Comparison of ENCODE assay signal across 8 cellular contexts in the genomic region with DNA sequence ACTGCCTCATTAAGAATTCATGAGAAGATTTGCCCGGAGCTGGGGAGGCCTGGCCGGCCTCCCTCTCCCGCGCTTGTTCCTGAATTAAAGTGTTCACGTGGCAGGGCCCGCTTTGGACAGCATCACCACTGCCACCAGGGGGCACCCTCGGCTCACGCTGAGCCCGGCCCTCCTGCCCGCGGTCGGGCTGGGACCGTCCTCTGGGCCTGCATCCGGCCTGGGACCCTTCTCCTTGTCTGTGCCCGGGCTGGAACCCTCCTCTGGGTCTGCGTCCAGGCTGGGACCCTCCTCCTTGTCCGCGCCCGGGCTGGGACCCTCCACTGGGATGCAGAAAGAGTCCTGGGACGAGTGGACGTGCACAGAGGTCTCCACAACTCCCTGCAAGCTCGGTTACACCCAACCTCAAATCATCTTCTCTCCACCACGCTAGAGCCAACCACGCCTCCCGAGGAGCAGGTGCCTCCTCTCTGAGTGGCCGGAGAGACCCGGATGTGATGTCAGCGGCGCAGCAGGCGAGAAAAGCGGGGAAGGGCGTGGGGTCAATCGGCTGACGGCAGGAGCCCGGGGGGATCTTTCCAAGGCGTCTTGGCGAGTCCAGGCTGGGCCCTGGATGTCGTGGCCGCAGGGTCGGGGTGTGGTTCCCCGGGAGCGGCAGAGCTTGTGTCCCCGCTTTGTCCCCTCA. TPM values are rescaled to one million over a fixed set of nuclear protein-coding genes. Genes with fewer than 3 reads are reported as not detected.
DNase-seq lines count a peak whose midpoint lies in the region; ATAC-seq and TF ChIP-seq lines count a peak whose summit lies in the region.

No MANE protein-coding gene starts in this region.

- in situ Hi-C loops in SK-MEL-5 (cut with HindIII; ENCODE audit: low pct_unique_long_range_greater_than_20kb, low sequenced_read_pairs), result no loop called here

- no peak overlapping the region for H3K4me2 ChIP-seq in smooth muscle cell

- DNase-seq in DMS153 treated with DMSO at 0.1 percent for 48 hours (lab: John Stamatoyannopoulos, UW; ENCODE audit: unreplicated experiment) (peak; percentile 66), SK-MEL-5 (ENCODE audit: low read depth, low spot score) (peak; percentile 58), right cardiac atrium (peak; percentile 72 to 92 (median 89)), smooth muscle cell (lab: John Stamatoyannopoulos, UW; ENCODE audit: unreplicated experiment) (peak; percentile 20), NK-92 (lab: John Stamatoyannopoulos, UW; ENCODE audit: unreplicated experiment) (no peak), cerebellar nuclear complex (lab: John Stamatoyannopoulos, UW) (no peak)
- peak; percentile 48 for DNase-seq in activated naive CD4-positive, alpha-beta T cell treated with Interleukin-2 at 50 U/mL for 16 hours

- no peak overlapping the region for H3K4me3 ChIP-seq in right cardiac atrium (ENCODE audit: low read length)
- H3K4me3 ChIP-seq in smooth muscle cell, result no peak overlapping the region

- H3K9me3 ChIP-seq in right cardiac atrium (ENCODE audit: control insufficient read depth, low read length) (no peaks in the 10 kb centered on the region), smooth muscle cell (replicated peaks; ENCODE audit: low read depth) (no peaks in the 10 kb centered on the region)

- TF ChIP-seq CTCF in smooth muscle cell (IDR thresholded peaks at IDR 0.05; ENCODE audit: borderline replicate concordance, insufficient read depth, poor library complexity, severe bottlenecking), result peak; percentile 92

- no peaks in the 10 kb centered on the region for H3K36me3 ChIP-seq in smooth muscle cell (ENCODE audit: low read depth)

- ATAC-seq in HG03432 (IDR thresholded peaks at IDR 0.05; ENCODE audit: unreplicated experiment) (peak; percentile 61), right cardiac atrium (peak; percentile 82 to 85)

- H4K20me1 ChIP-seq in smooth muscle cell (ENCODE audit: low read depth), result no peaks in the 10 kb centered on the region

- H2AFZ ChIP-seq in smooth muscle cell (ENCODE audit: low read depth), result peak overlapping the region; percentile 65

- H3K27ac ChIP-seq in right cardiac atrium (ENCODE audit: low read length), result no peak overlapping the region
- H3K27ac ChIP-seq in smooth muscle cell (ENCODE audit: low read depth), result no peak overlapping the region

- H3F3A ChIP-seq in smooth muscle cell (ENCODE audit: low read depth), result no peaks in the 10 kb centered on the region

- H3K4me1 ChIP-seq in right cardiac atrium (ENCODE audit: control insufficient read depth, insufficient read depth, low read length) (no peaks in the 10 kb centered on the region), smooth muscle cell (ENCODE audit: low read depth) (no peaks in the 10 kb centered on the region)

- intact Hi-C loops in right cardiac atrium (cut with DNase I), result loop anchor here (2.0 to 5.0 kb wide), 3 partner anchors 512 to 517 kb away; no protein-coding TSS in a partner anchor

- H3K27me3 ChIP-seq in right cardiac atrium (ENCODE audit: control insufficient read depth, insufficient read depth), result no peaks in the 10 kb centered on the region
- no peaks in the 10 kb centered on the region for H3K27me3 ChIP-seq in smooth muscle cell (ENCODE audit: low read depth)

- 52% methylated on average over 43 of the region's 43 CpGs for WGBS in right cardiac atrium
- WGBS in smooth muscle cell (ENCODE audit: low lambda C conversion rate), result 56% methylated on average over 43 of the region's 43 CpGs

- no peak overlapping the region for H3K9ac ChIP-seq in smooth muscle cell (ENCODE audit: low read depth)

- no peaks in the 10 kb centered on the region for H3K79me2 ChIP-seq in smooth muscle cell (ENCODE audit: low read depth)

RNA-seq across cellular contexts. Expression of a gene that starts 50.9 kb away (rescaled TPM):
- total RNA-seq in SK-MEL-5 (2014; rRNA removed; shearing (Covaris generic)), result not detected in 2 replicates
- polyA plus RNA-seq in SK-MEL-5 (2015; cell fraction: cytosol; rRNA removed), result not detected in 2 replicates
- polyA plus RNA-seq in SK-MEL-5 (2015; cell fraction: nucleus; rRNA removed), result not detected in 2 replicates
- 1 to 10 TPM; 1.6 to 2.4 (median 2.1) TPM for total RNA-seq in right cardiac atrium
- 1.4 TPM for polyA plus RNA-seq in right cardiac atrium
- 0.18 TPM in 1 of 2 replicates, not detected in the other for total RNA-seq in smooth muscle cell
- polyA plus RNA-seq in smooth muscle cell, result 0.06 and 0.59 TPM in 2 replicates

Comparison
In these comparisons a context has a peak if more than half of its experiments do, and no peak if none do; other contexts are left out.
1. DNase-seq: peak in DMS153 treated with DMSO at 0.1 percent for 48 hours (single experiment), SK-MEL-5 (single experiment), activated naive CD4-positive, alpha-beta T cell treated with Interleukin-2 at 50 U/mL for 16 hours (single experiment), right cardiac atrium (3 of 3) and smooth muscle cell (single experiment); none in NK-92 (single experiment) and cerebellar nuclear complex (0 of 2).